Comparison of ENCODE assay signal across 8 cellular contexts in the genomic region with DNA sequence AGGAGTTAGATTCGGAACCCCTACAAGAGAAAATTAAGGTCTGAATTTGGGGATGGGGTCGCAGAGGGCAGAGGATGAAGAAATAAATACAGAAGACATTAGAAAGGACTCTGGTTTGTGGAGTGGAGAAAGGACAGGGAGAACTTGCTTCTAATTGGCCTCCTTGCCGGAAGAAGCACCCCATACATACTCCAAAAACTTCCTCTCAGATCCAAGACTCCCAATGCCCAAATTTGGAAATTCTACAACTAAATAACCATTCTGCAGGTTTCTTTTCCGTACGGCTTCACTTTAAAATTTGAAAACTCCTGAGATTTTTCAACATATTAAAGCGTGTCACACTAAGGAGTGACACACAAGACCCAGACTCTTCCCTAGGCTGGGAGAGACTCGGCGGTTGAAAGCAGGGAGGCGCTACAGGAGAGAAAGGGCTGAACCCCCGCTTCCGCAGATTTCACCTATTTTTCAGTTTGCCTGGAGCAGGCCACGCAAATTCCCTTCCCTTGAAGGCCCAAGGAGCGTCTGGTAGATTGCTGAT. TPM values are rescaled to one million over a fixed set of nuclear protein-coding genes. Genes with fewer than 3 reads are reported as not detected.
DNase-seq lines count a peak whose midpoint lies in the region; ATAC-seq and TF ChIP-seq lines count a peak whose summit lies in the region.

No MANE protein-coding gene starts in this region.

- no peak for ATAC-seq in memory B cell (ENCODE audit: low read depth)

- no peaks in the 10 kb centered on the region for H3K27me3 Mint-ChIP-seq in memory B cell

- DNase-seq in NCI-H82 (lab: John Stamatoyannopoulos, UW) = peak; percentile 37
- DNase-seq in NCI-H82 treated with DMSO at 0.1 percent for 48 hours (lab: John Stamatoyannopoulos, UW; ENCODE audit: unreplicated experiment) = no peak
- peak; percentile 50 for DNase-seq in NB4 (ENCODE audit: low read depth)
- peak in 7 of 61 donors; percentile 14 to 54 (median 32) for DNase-seq in caudate nucleus (lab: John Stamatoyannopoulos, UW)
- DNase-seq in memory B cell (ENCODE audit: low spot score in 2 of 2) = no peak
- no peak for DNase-seq in occipital lobe (lab: John Stamatoyannopoulos, UW)
- no peak for DNase-seq in stimulated activated CD4-positive, alpha-beta T cell treated with anti-CD3 and anti-CD28 coated beads, Interleukin-2, amount 100 ng/mL, for 48 hours

- H3K36me3 Mint-ChIP-seq in memory B cell = peaks cover 8% of the 10 kb centered on the region

- H3K36me3 ChIP-seq in urinary bladder (ENCODE audit: insufficient read depth) = no peaks in the 10 kb centered on the region

- peaks cover 36% of the 10 kb centered on the region for H3K4me1 Mint-ChIP-seq in memory B cell

- H3K27ac ChIP-seq in caudate nucleus (ENCODE audit: low read depth, low read length) (peak overlapping the region; percentile 97), urinary bladder (ENCODE audit: low read depth) (peak overlapping the region; percentile 72)

- peaks cover 7% of the 10 kb centered on the region for H3K4me1 ChIP-seq in urinary bladder (ENCODE audit: insufficient read depth)

- peak overlapping the region; percentile 97 for H3K27ac Mint-ChIP-seq in memory B cell

- TF ChIP-seq CTCF in NB4 (IDR thresholded peaks at IDR 0.05; ENCODE audit: low read depth, low read length) = no peak

- TF ChIP-seq POLR2A in NB4 (IDR thresholded peaks at IDR 0.05; ENCODE audit: extremely low read depth, insufficient read length) = no peak

- 7% methylated on average over 13 of the region's 13 CpGs for WGBS in urinary bladder

- no peaks in the 10 kb centered on the region for H3K9me3 Mint-ChIP-seq in memory B cell

- H3K4me3 ChIP-seq in NB4 (ENCODE audit: low read depth, low read length) (peak overlapping the region; percentile 99), urinary bladder (ENCODE audit: low read depth, low read length) (peak overlapping the region; percentile 96)

- H3K4me3 Mint-ChIP-seq in memory B cell = peak overlapping the region; percentile 100

RNA-seq across cellular contexts. Expression of gene CLHC1, which starts 0.5 kb away (rescaled TPM):
- 56.6 TPM for total RNA-seq in urinary bladder
- 3.8 TPM for polyA plus RNA-seq in urinary bladder
- 53.0 TPM for total RNA-seq in occipital lobe

RNA-seq across cellular contexts. Expression of gene RPS27A, which starts 0.9 kb away (rescaled TPM):
- total RNA-seq in urinary bladder = 945 TPM
- polyA plus RNA-seq in urinary bladder = 2,437 TPM
- total RNA-seq in occipital lobe = 705 TPM

RNA-seq across cellular contexts. Expression of gene MTIF2, which starts 37.4 kb away (rescaled TPM):
- total RNA-seq in urinary bladder (26.9 TPM), occipital lobe (23.7 TPM)
- 18.8 TPM for polyA plus RNA-seq in urinary bladder

Comparison
In these comparisons a context has a peak if more than half of its experiments do, and no peak if none do; other contexts are left out.
1. DNase-seq: peak in NCI-H82 (single experiment) and NB4 (single experiment); none in NCI-H82 treated with DMSO at 0.1 percent for 48 hours (single experiment), memory B cell (0 of 2), occipital lobe (single experiment) and stimulated activated CD4-positive, alpha-beta T cell treated with anti-CD3 and anti-CD28 coated beads, Interleukin-2, amount 100 ng/mL, for 48 hours (0 of 2).